In the genomic region with DNA sequence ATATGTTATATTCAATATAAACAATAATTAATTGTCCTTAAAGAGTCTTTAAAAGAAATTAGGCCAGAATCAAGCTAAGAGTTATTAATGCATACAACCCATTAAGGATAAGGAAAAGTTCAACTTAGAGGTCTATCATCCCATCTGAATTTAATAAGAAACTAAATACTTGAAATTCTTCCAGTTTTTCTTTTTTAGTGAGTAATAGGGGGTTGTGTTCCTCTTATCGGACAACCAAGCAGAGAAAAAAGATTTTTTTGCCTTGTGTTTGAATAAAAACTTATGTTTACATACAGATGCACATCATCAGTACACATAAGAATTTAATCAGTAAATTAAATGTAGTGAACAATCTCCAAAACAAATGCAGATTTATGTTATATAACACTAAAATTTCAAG, we compare ENCODE assay signal across 19 cellular contexts. TPM values are rescaled to one million over a fixed set of nuclear protein-coding genes. Genes with fewer than 3 reads are reported as not detected.
DNase-seq lines count a peak whose midpoint lies in the region; ATAC-seq, FAIRE-seq and TF ChIP-seq lines count a peak whose summit lies in the region.
"Had no signal": no experiment of that assay in that cellular context is flagged by ENCODE, and none has a peak within 500 bp of the region (broad histone marks: within the 10 kb centered on the region; RNA-seq: fewer than 3 reads in every experiment).

No MANE protein-coding gene starts in this region.

- peaks cover 8% of the 10 kb centered on the region; the same call in 1 of the 2 replicates for H3F3A ChIP-seq in GM23338 (replicated peaks; ENCODE audit: low read depth)

- H3K36me3 ChIP-seq in GM23338 (ENCODE audit: insufficient read depth) (no peaks in the 10 kb centered on the region), Peyer's patch (no peaks in the 10 kb centered on the region)
- H3K36me3 ChIP-seq: SJCRH30 had no signal

- H2AFZ ChIP-seq in GM23338: no peak overlapping the region

- peaks cover 81% of the 10 kb centered on the region for H4K20me1 ChIP-seq in GM23338 (replicated peaks; ENCODE audit: insufficient read depth)

- no peaks in the 10 kb centered on the region for H3K4me1 Mint-ChIP-seq in natural killer cell treated with Interleukin-12 subunit alpha and Interleukin-12 subunit beta and Interleukin-15 and Interleukin-18, amount 100 ng/mL, for 72 hours (ENCODE audit: low read depth in 2 of 2)
- peaks cover 55% of the 10 kb centered on the region for H3K4me1 Mint-ChIP-seq in GM23338
- H3K4me1 Mint-ChIP-seq: CD14-positive monocyte had no signal

- H3K27me3 Mint-ChIP-seq in natural killer cell treated with Interleukin-12 subunit alpha and Interleukin-12 subunit beta and Interleukin-15 and Interleukin-18, amount 100 ng/mL, for 72 hours: peaks cover 0 to 9% of the 10 kb centered on the region in 2 donors
- H3K27me3 Mint-ChIP-seq in GM23338 (ENCODE audit: insufficient read depth, low read depth, poor library complexity): peaks cover 2% of the 10 kb centered on the region

- peaks cover 56% of the 10 kb centered on the region for H3K4me1 ChIP-seq in GM23338 (ENCODE audit: insufficient read depth)
- no peaks in the 10 kb centered on the region for H3K4me1 ChIP-seq in Peyer's patch
- H3K4me1 ChIP-seq: SJCRH30 had no signal

- peaks cover 100% of the 10 kb centered on the region for H3K79me2 ChIP-seq in GM23338 (replicated peaks; ENCODE audit: insufficient read depth)

- H3K9me3 ChIP-seq in Peyer's patch: no peaks in the 10 kb centered on the region
- H3K9me3 ChIP-seq: SJCRH30 had no signal

- peaks cover 6% of the 10 kb centered on the region for H3K36me3 Mint-ChIP-seq in natural killer cell treated with Interleukin-12 subunit alpha and Interleukin-12 subunit beta and Interleukin-15 and Interleukin-18, amount 100 ng/mL, for 72 hours
- peaks cover 25% of the 10 kb centered on the region for H3K36me3 Mint-ChIP-seq in GM23338 (ENCODE audit: low read depth)
- H3K36me3 Mint-ChIP-seq: CD14-positive monocyte had no signal

- H3K27me3 ChIP-seq in GM23338 (ENCODE audit: insufficient read depth): no peaks in the 10 kb centered on the region
- H3K27me3 ChIP-seq in Peyer's patch: no peaks in the 10 kb centered on the region
- H3K27me3 ChIP-seq: SJCRH30 had no signal

- peak; percentile 96 for FAIRE-seq in endometrium (lab: Jason Lieb, UNC)

- no peak for ATAC-seq in natural killer cell treated with Interleukin-12 subunit alpha and Interleukin-12 subunit beta and Interleukin-15 and Interleukin-18, amount 100 ng/mL, for 72 hours
- ATAC-seq in GM23338: no peak

- H3K27ac ChIP-seq in GM23338 (ENCODE audit: low read depth): no peak overlapping the region
- no peak overlapping the region for H3K27ac ChIP-seq in Peyer's patch
- H3K27ac ChIP-seq: SJCRH30 had no signal

- H3K9me3 Mint-ChIP-seq in natural killer cell treated with Interleukin-12 subunit alpha and Interleukin-12 subunit beta and Interleukin-15 and Interleukin-18, amount 100 ng/mL, for 72 hours: peaks cover 3% of the 10 kb centered on the region
- no peaks in the 10 kb centered on the region for H3K9me3 Mint-ChIP-seq in GM23338

- H3K4me3 Mint-ChIP-seq in natural killer cell treated with Interleukin-12 subunit alpha and Interleukin-12 subunit beta and Interleukin-15 and Interleukin-18, amount 100 ng/mL, for 72 hours: no peak overlapping the region
- H3K4me3 Mint-ChIP-seq in GM23338: no peak overlapping the region
- H3K4me3 Mint-ChIP-seq: CD14-positive monocyte had no signal

- no peak overlapping the region for H3K4me2 ChIP-seq in GM23338

- DNase-seq in AG08395 (ENCODE audit: low spot score): peak; percentile 48
- peak; percentile 32 for DNase-seq in HFF-Myc (ENCODE audit: extremely low read depth, low read depth)
- peak; percentile 44 for DNase-seq in hepatic stellate cell (ENCODE audit: low spot score)
- DNase-seq in natural killer cell treated with Interleukin-12 subunit alpha and Interleukin-12 subunit beta and Interleukin-15 and Interleukin-18, amount 100 ng/mL, for 72 hours (ENCODE audit: low spot score): no peak
- no peak for DNase-seq in GM23338 (ENCODE audit: low spot score)
- DNase-seq in Peyer's patch: no peak
- no peak for DNase-seq in MV-4-11 (lab: John Stamatoyannopoulos, UW)
- DNase-seq: 8988T, COR-L47, HCEC 1CT, NCI-H1417, NCI-H1930, NCI-H2171, NCI-H446 treated with DMSO at 0.1 percent for 48 hours, NCI-H748 treated with DMSO at 0.1 percent for 48 hours, OCI-M1, SJCRH30 had no signal

- TF ChIP-seq POLR2A in Peyer's patch (IDR thresholded peaks at IDR 0.05): no peak

- TF ChIP-seq CTCF in HFF-Myc (IDR thresholded peaks at IDR 0.05; ENCODE audit: low read depth, low read length, missing control alignments) (no peak), GM23338 (conservative IDR thresholded peaks at IDR 0.05; ENCODE audit: low read depth in 2 of 2) (no peak), Peyer's patch (IDR thresholded peaks at IDR 0.05) (no peak)

- H3K4me3 ChIP-seq in HFF-Myc (replicated peaks; ENCODE audit: low read depth, low read length) (no peak overlapping the region), GM23338 (no peak overlapping the region), Peyer's patch (no peak overlapping the region)
- H3K4me3 ChIP-seq: SJCRH30 had no signal

- H3K9me2 ChIP-seq in GM23338 (ENCODE audit: insufficient read depth): no peaks in the 10 kb centered on the region

- no peak overlapping the region for H3K27ac Mint-ChIP-seq in natural killer cell treated with Interleukin-12 subunit alpha and Interleukin-12 subunit beta and Interleukin-15 and Interleukin-18, amount 100 ng/mL, for 72 hours
- no peak overlapping the region for H3K27ac Mint-ChIP-seq in GM23338
- H3K27ac Mint-ChIP-seq: CD14-positive monocyte had no signal

TF ChIP-seq in GM23338, 12 proteins besides CTCF, POLR2A, EP300 and RAD21 (continues in another document):
- TF ChIP-seq NANOG (IDR thresholded peaks at IDR 0.05; ENCODE audit: borderline replicate concordance) (no peak), STAT1 (IDR thresholded peaks at IDR 0.05; ENCODE audit: unreplicated experiment) (no peak)
- TF ChIP-seq, protein P1, sequence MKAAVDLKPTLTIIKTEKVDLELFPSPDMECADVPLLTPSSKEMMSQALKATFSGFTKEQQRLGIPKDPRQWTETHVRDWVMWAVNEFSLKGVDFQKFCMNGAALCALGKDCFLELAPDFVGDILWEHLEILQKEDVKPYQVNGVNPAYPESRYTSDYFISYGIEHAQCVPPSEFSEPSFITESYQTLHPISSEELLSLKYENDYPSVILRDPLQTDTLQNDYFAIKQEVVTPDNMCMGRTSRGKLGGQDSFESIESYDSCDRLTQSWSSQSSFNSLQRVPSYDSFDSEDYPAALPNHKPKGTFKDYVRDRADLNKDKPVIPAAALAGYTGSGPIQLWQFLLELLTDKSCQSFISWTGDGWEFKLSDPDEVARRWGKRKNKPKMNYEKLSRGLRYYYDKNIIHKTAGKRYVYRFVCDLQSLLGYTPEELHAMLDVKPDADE (IDR thresholded peaks at IDR 0.05): no peak

RNA-seq across cellular contexts. Expression of a gene that starts 32.5 kb away (rescaled TPM):
- 10 to 100 TPM in 1 of 2 donors, 1 to 10 TPM in 1; 3.5 to 10.2 TPM for total RNA-seq in natural killer cell treated with Interleukin-12 subunit alpha and Interleukin-12 subunit beta and Interleukin-15 and Interleukin-18, amount 100 ng/mL, for 72 hours
- 159 and 180 TPM in 2 replicates for total RNA-seq in GM23338 (2014; rRNA removed; shearing (Covaris generic))
- polyA plus RNA-seq in GM23338 (2016; fragmentation: Nextera tagmentation; extraction: Ambion mirVana): 136 and 149 TPM in 2 replicates
- total RNA-seq in Peyer's patch: 100 to 1,000 TPM in 1 of 4 donors, 10 to 100 TPM in 3; 86.7 to 174 (median 95.8) TPM

Comparison
In these comparisons a context has a peak if more than half of its experiments do, and no peak if none do; other contexts are left out.
1. DNase-seq: peak in AG08395 (single experiment), HFF-Myc (single experiment) and hepatic stellate cell (single experiment); none in natural killer cell treated with Interleukin-12 subunit alpha and Interleukin-12 subunit beta and Interleukin-15 and Interleukin-18, amount 100 ng/mL, for 72 hours (single experiment), GM23338 (single experiment), Peyer's patch (0 of 3) and MV-4-11 (single experiment).
2. RNA of a gene that starts 32.5 kb away (total RNA-seq): 159 to 180 TPM in GM23338 and 86.7 to 174 TPM in Peyer's patch; 3.5 to 10.2 TPM in natural killer cell treated with Interleukin-12 subunit alpha and Interleukin-12 subunit beta and Interleukin-15 and Interleukin-18, amount 100 ng/mL, for 72 hours; every median in the first group is over 4 times any median in the second.